Comparison of ENCODE assay signal across 12 cellular contexts in the genomic region with DNA sequence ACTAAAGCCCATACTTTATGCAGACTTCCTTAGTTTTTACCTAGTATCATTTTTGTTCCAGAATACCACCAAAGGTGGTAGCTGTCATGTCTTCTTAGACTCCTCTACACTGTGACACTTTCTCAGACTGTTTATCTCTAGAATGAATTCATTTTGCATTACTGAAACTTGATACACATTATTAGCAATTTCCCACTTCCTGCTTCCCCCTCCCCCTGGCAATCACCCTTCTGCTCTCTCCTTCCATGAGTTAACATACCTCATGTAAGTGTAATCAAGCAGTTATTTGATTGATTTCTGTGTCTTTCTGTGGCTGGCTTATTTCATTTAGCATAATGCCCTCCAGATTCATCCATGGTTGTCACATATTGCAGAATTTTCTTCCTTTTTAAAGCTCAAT.
DNase-seq lines count a peak whose midpoint lies in the region; ATAC-seq and TF ChIP-seq lines count a peak whose summit lies in the region.
"Had no signal": no experiment of that assay in that cellular context is flagged by ENCODE, and none has a peak within 500 bp of the region (broad histone marks: within the 10 kb centered on the region; RNA-seq: fewer than 3 reads in every experiment).

No MANE protein-coding gene starts in this region.

- no peaks in the 10 kb centered on the region for H3K27me3 ChIP-seq in H9 (ENCODE audit: insufficient read depth, low read length)
- H3K27me3 ChIP-seq: BLaER1 had no signal

- H3K9me3 ChIP-seq in H9 (ENCODE audit: control insufficient read depth, low read depth, low read length): no peaks in the 10 kb centered on the region
- H3K9me3 ChIP-seq: BLaER1 had no signal

- no peak overlapping the region for H3K18ac ChIP-seq in H9 (ENCODE audit: insufficient read length, low read depth, low read length)

- peak overlapping the region; percentile 15 for H3K27ac Mint-ChIP-seq in activated T-cell treated with anti-CD3 and anti-CD28 coated beads, Interleukin-2, amount 50 U/mL, for 24 hours
- peak overlapping the region; percentile 13 for H3K27ac Mint-ChIP-seq in stimulated activated memory B cell treated with anti-CD40 and anti-IgM and Interleukin-4, amounts not matched to agents 10 μg/mL and 1 μg/mL and 100 μg/mL, for 72 hours
- peak overlapping the region in 1 of 3 experiments; percentile 34; a peak in 1 of 7 replicates for H3K27ac Mint-ChIP-seq in H9

- in situ Hi-C loops in G401 (cut with HindIII; ENCODE audit: low sequenced_read_pairs): no loop called here

- peaks cover 31% of the 10 kb centered on the region for H3K36me3 Mint-ChIP-seq in activated T-cell treated with anti-CD3 and anti-CD28 coated beads, Interleukin-2, amount 50 U/mL, for 24 hours (ENCODE audit: low read depth)
- H3K36me3 Mint-ChIP-seq in stimulated activated memory B cell treated with anti-CD40 and anti-IgM and Interleukin-4, amounts not matched to agents 10 μg/mL and 1 μg/mL and 100 μg/mL, for 72 hours: peaks cover 36% of the 10 kb centered on the region
- peaks cover 0 to 4% (median 0%) of the 10 kb centered on the region in 3 experiments; a peak in 1 of 7 replicates for H3K36me3 Mint-ChIP-seq in H9 (ENCODE audit: insufficient read depth in 1 of 3, low read depth in 3 of 3)

- no peak overlapping the region for H4K8ac ChIP-seq in H9 (replicated peaks; ENCODE audit: insufficient read length, low read depth, low read length)

- H3K9me3 Mint-ChIP-seq in activated T-cell treated with anti-CD3 and anti-CD28 coated beads, Interleukin-2, amount 50 U/mL, for 24 hours: no peaks in the 10 kb centered on the region
- H3K9me3 Mint-ChIP-seq in stimulated activated memory B cell treated with anti-CD40 and anti-IgM and Interleukin-4, amounts not matched to agents 10 μg/mL and 1 μg/mL and 100 μg/mL, for 72 hours: no peaks in the 10 kb centered on the region
- no peaks in the 10 kb centered on the region for H3K9me3 Mint-ChIP-seq in H9

- no peaks in the 10 kb centered on the region for H4K20me1 ChIP-seq in H9 (ENCODE audit: control insufficient read depth, insufficient read depth, insufficient read length)
- H4K20me1 ChIP-seq: BLaER1 had no signal

- DNase-seq in activated T-cell treated with anti-CD3 and anti-CD28 coated beads, Interleukin-2, amount 50 U/mL, for 24 hours: no peak
- DNase-seq in activated T-cell treated with anti-CD3 and anti-CD28 coated beads, Interleukin-2, amount 50 U/mL, for 1 hour: no peak
- DNase-seq in NCI-H1436 (lab: John Stamatoyannopoulos, UW) (peak; percentile 14), dermis blood vessel endothelial cell (peak; percentile 24), G401 (ENCODE audit: low spot score) (no peak), H9 (no peak), NCI-H345 (lab: John Stamatoyannopoulos, UW) (no peak)
- DNase-seq: activated naive CD4-positive, alpha-beta T cell treated with anti-CD3 and anti-CD28 coated beads, Interleukin-2, amount 50 U/mL, for 16 hours; NCI-H1694; stimulated activated CD4-positive, alpha-beta T cell treated with anti-CD3 and anti-CD28 coated beads, Interleukin-12 subunit alpha, Interleukin-12 subunit beta, amount 100 ng/mL, for 4 hours had no signal

- no peaks in the 10 kb centered on the region for H3K27me3 Mint-ChIP-seq in activated T-cell treated with anti-CD3 and anti-CD28 coated beads, Interleukin-2, amount 50 U/mL, for 24 hours
- H3K27me3 Mint-ChIP-seq in stimulated activated memory B cell treated with anti-CD40 and anti-IgM and Interleukin-4, amounts not matched to agents 10 μg/mL and 1 μg/mL and 100 μg/mL, for 72 hours: no peaks in the 10 kb centered on the region
- no peaks in the 10 kb centered on the region for H3K27me3 Mint-ChIP-seq in H9 (ENCODE audit: low read depth)

- no peak overlapping the region for H2AFZ ChIP-seq in H9 (ENCODE audit: low read length)

- H3K4me1 Mint-ChIP-seq in activated T-cell treated with anti-CD3 and anti-CD28 coated beads, Interleukin-2, amount 50 U/mL, for 24 hours (ENCODE audit: low read depth): peaks cover 27% of the 10 kb centered on the region
- H3K4me1 Mint-ChIP-seq in stimulated activated memory B cell treated with anti-CD40 and anti-IgM and Interleukin-4, amounts not matched to agents 10 μg/mL and 1 μg/mL and 100 μg/mL, for 72 hours: peaks cover 22% of the 10 kb centered on the region
- H3K4me1 Mint-ChIP-seq in H9: peaks cover 2 to 7% of the 10 kb centered on the region in 2 experiments; a peak in 2 of 4 replicates

- no peak overlapping the region for H4K5ac ChIP-seq in H9 (ENCODE audit: insufficient read length, low read depth, low read length)

- H3K56ac ChIP-seq in H9 (ENCODE audit: insufficient read length, low read depth, low read length): no peak overlapping the region

- H2BK15ac ChIP-seq in H9 (ENCODE audit: low read depth, low read length): no peak overlapping the region

- no peak overlapping the region for H3K4me2 ChIP-seq in H9 (ENCODE audit: insufficient read depth, insufficient read length, low read length)
- H3K4me2 ChIP-seq: BLaER1 had no signal

- no peak overlapping the region for H3K9ac ChIP-seq in H9 (ENCODE audit: extremely low read depth, insufficient read length, low read length)
- H3K9ac ChIP-seq: BLaER1 had no signal

- H2BK5ac ChIP-seq in H9 (ENCODE audit: insufficient read length, low read length): no peak overlapping the region

- no peak overlapping the region for H3K23ac ChIP-seq in H9 (ENCODE audit: insufficient read length, low read depth, low read length)

- peak; percentile 16 for ATAC-seq in stimulated activated memory B cell treated with anti-CD40 and anti-IgM and Interleukin-4, amounts not matched to agents 10 μg/mL and 1 μg/mL and 100 μg/mL, for 72 hours

- H3K23me2 ChIP-seq in H9 (ENCODE audit: insufficient read length, low read depth, low read length, poor library complexity, severe bottlenecking): no peaks in the 10 kb centered on the region

- no peak overlapping the region for H3K4me3 Mint-ChIP-seq in activated T-cell treated with anti-CD3 and anti-CD28 coated beads, Interleukin-2, amount 50 U/mL, for 24 hours
- no peak overlapping the region for H3K4me3 Mint-ChIP-seq in stimulated activated memory B cell treated with anti-CD40 and anti-IgM and Interleukin-4, amounts not matched to agents 10 μg/mL and 1 μg/mL and 100 μg/mL, for 72 hours
- no peak overlapping the region for H3K4me3 Mint-ChIP-seq in H9

- no peaks in the 10 kb centered on the region for H3K79me2 ChIP-seq in H9 (ENCODE audit: insufficient read depth, low read length)

- no peak overlapping the region for H2BK120ac ChIP-seq in H9 (ENCODE audit: low read depth, low read length, poor library complexity, severe bottlenecking)

- H3K27ac ChIP-seq in H9 (ENCODE audit: insufficient read length, low read depth, low read length): no peak overlapping the region
- H3K27ac ChIP-seq: BLaER1 had no signal

- no peaks in the 10 kb centered on the region for H3K79me1 ChIP-seq in H9 (ENCODE audit: insufficient read depth, low read depth, low read length, poor library complexity, severe bottlenecking)

- H4K91ac ChIP-seq in H9 (ENCODE audit: insufficient read length, low read depth, low read length): no peak overlapping the region

- no peak overlapping the region for H2AK5ac ChIP-seq in H9 (ENCODE audit: insufficient read length, low read length)

- H3K4me1 ChIP-seq in H9 (ENCODE audit: insufficient read depth, low read length): no peaks in the 10 kb centered on the region
- H3K4me1 ChIP-seq: BLaER1 had no signal

- no peak overlapping the region for H3K14ac ChIP-seq in H9 (ENCODE audit: insufficient read depth, low read length)

- no peak overlapping the region for H3K4ac ChIP-seq in H9 (ENCODE audit: low read depth, low read length)

- no peak overlapping the region for H2BK12ac ChIP-seq in H9 (ENCODE audit: insufficient read length, low read depth, low read length)

- no peak overlapping the region for H3T11ph ChIP-seq in H9 (ENCODE audit: low read length)

- no peak overlapping the region for H2BK20ac ChIP-seq in H9 (ENCODE audit: low read depth, low read length, poor library complexity, severe bottlenecking)

- no peak for TF ChIP-seq CTCF in H9 (conservative IDR thresholded peaks at IDR 0.05)

Comparison
In these comparisons a context has a peak if more than half of its experiments do, and no peak if none do; other contexts are left out.
1. DNase-seq: peak in NCI-H1436 (single experiment) and dermis blood vessel endothelial cell (single experiment); none in activated T-cell treated with anti-CD3 and anti-CD28 coated beads, Interleukin-2, amount 50 U/mL, for 24 hours (single experiment), activated T-cell treated with anti-CD3 and anti-CD28 coated beads, Interleukin-2, amount 50 U/mL, for 1 hour (single experiment), G401 (single experiment), H9 (single experiment) and NCI-H345 (single experiment).